19 cellular contexts compared by ENCODE assay signal in the genomic region with DNA sequence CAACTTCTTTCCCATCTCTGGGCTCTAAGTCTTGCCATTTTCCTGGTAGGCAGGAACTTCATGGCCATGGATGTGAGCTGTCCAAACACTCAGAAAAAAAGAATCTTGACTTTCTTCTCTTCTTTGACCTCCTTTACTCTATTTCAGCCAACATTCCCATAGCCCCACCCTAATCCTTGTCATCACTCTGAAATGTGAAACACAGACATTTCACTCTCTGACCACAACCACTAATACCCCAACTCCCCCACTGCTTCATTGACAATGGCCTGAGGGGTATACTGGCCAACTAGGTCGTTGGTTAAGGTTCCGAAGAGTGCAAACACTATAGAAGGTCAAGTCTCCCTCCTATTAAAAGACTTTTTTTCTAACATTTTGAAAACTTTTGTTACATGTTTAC. TPM values are rescaled to one million over a fixed set of nuclear protein-coding genes. Genes with fewer than 3 reads are reported as not detected.
DNase-seq lines count a peak whose midpoint lies in the region; ATAC-seq lines count a peak whose summit lies in the region.
"Had no signal": no experiment of that assay in that cellular context is flagged by ENCODE, and none has a peak within 500 bp of the region (broad histone marks: within the 10 kb centered on the region; RNA-seq: fewer than 3 reads in every experiment).

No MANE protein-coding gene starts in this region.

- DNase-seq in Daoy (ENCODE audit: low read depth): peak; percentile 78
- peak; percentile 57 for DNase-seq in M059J (ENCODE audit: low read depth)
- peak; percentile 1 for DNase-seq in amniotic epithelial cell (ENCODE audit: low read depth)
- peak; percentile 11 for DNase-seq in renal cortical epithelial cell (ENCODE audit: low read depth)
- DNase-seq in NCI-H524 (lab: John Stamatoyannopoulos, UW): no peak
- no peak for DNase-seq in left ventricle myocardium superior
- DNase-seq in activated CD8-positive, alpha-beta memory T cell treated with anti-CD3 and anti-CD28 coated beads, Interleukin-2, amount 50 U/mL, for 4 hours: no peak
- DNase-seq: ACHN, C1 segment of cervical spinal cord, DMS 273 treated with DMSO at 0.1 percent for 48 hours, DND-41, H9, KG1, NCI-H1417 treated with DMSO at 0.1 percent for 48 hours, NCI-H1930, NCI-H774 had no signal

- intact Hi-C loops in left ventricle myocardium superior (cut with micrococcal nuclease): no loop called here

- ATAC-seq in GM21367 (IDR thresholded peaks at IDR 0.05; ENCODE audit: unreplicated experiment) (no peak), left ventricle myocardium superior (no peak)
- ATAC-seq: Right ventricle myocardium inferior had no signal

RNA-seq across cellular contexts. Expression of a gene that starts 4.7 kb away (rescaled TPM):
- total RNA-seq in Daoy (2014; rRNA removed; shearing (Covaris generic)): not detected in 2 replicates
- not detected in 2 replicates for total RNA-seq in M059J (2014; rRNA removed; shearing (Covaris generic))
- total RNA-seq in renal cortical epithelial cell (not detected in 2 replicates), left ventricle myocardium superior (not detected)
- total RNA-seq: NCI-H460, Right ventricle myocardium inferior had no signal

RNA-seq across cellular contexts. Expression of a gene that starts 30.7 kb away (rescaled TPM):
- total RNA-seq in Daoy (2014; rRNA removed; shearing (Covaris generic)): not detected in 2 replicates
- total RNA-seq in M059J (2014; rRNA removed; shearing (Covaris generic)): not detected in 2 replicates
- total RNA-seq in renal cortical epithelial cell (not detected in 2 replicates), left ventricle myocardium superior (not detected)
- total RNA-seq: NCI-H460, Right ventricle myocardium inferior had no signal

Comparison
In these comparisons a context has a peak if more than half of its experiments do, and no peak if none do; other contexts are left out.
1. DNase-seq: peak in Daoy (single experiment), M059J (single experiment), amniotic epithelial cell (single experiment) and renal cortical epithelial cell (single experiment); none in NCI-H524 (0 of 2), left ventricle myocardium superior (single experiment) and activated CD8-positive, alpha-beta memory T cell treated with anti-CD3 and anti-CD28 coated beads, Interleukin-2, amount 50 U/mL, for 4 hours (single experiment).